24 cellular contexts compared by ENCODE assay signal in genomic region chr10:31457858-31458257, GRCh38.
"Had no signal": no experiment of that assay in that cellular context is flagged by ENCODE, and none has a peak within 500 bp of the region (broad histone marks: within the 10 kb centered on the region; RNA-seq: fewer than 3 reads in every experiment).

No MANE protein-coding gene starts in this region.

- H3K9me3 ChIP-seq: psoas muscle had no signal

- H3K4me3 ChIP-seq: body of pancreas, cardiac muscle cell, left ventricle myocardium inferior, psoas muscle, skin epidermis, tibial artery had no signal

- DNase-seq: activated B cell treated with CpG ODN at 0.5 μM for 24 hours; activated CD4-positive, alpha-beta T cell treated with anti-CD3 and anti-CD28 coated beads for 36 hours; activated CD4-positive, alpha-beta T cell treated with anti-CD3 and anti-CD28 coated beads, Interleukin-2, amount 50 U/mL, for 4 hours; activated CD8-positive, alpha-beta memory T cell treated with anti-CD3 and anti-CD28 coated beads for 24 hours; activated CD8-positive, alpha-beta memory T cell treated with anti-CD3 and anti-CD28 coated beads, Interleukin-2, amount 50 U/mL, for 48 hours; activated naive CD4-positive, alpha-beta T cell treated with Interleukin-2 at 50 U/mL for 16 hours; activated naive CD8-positive, alpha-beta T cell treated with anti-CD3 and anti-CD28 coated beads for 36 hours; activated T-cell treated with anti-CD3 and anti-CD28 coated beads, Interleukin-2, amount 50 U/mL, for 48 hours; amygdala; body of pancreas; glutamatergic neuron; hippocampal formation; kidney glomerular epithelial cell; left ventricle myocardium inferior; natural killer cell; psoas muscle; right cardiac atrium; stimulated activated CD4-positive, alpha-beta T cell treated with anti-CD3 and anti-CD28 coated beads, Interleukin-1b, Interleukin-23, amount 100 ng/mL, for 48 hours; T-helper 17 cell; tibial artery had no signal

- ATAC-seq: body of pancreas, psoas muscle, right cardiac atrium, T-helper 17 cell had no signal

- FAIRE-seq: frontal cortex had no signal

- H3K27me3 ChIP-seq: body of pancreas, cardiac muscle cell, tibial artery had no signal

- H3K27ac ChIP-seq: body of pancreas, cardiac muscle cell, epithelial cell of prostate, left ventricle myocardium inferior, psoas muscle, skin epidermis, tibial artery had no signal
